In genomic region chr10:13774303-13774893, GRCh38 we compare ENCODE assay signal across 15 cellular contexts.
"Had no signal": no experiment of that assay in that cellular context is flagged by ENCODE, and none has a peak within 500 bp of the region (broad histone marks: within the 10 kb centered on the region; RNA-seq: fewer than 3 reads in every experiment).

No MANE protein-coding gene starts in this region.

- H3K4me3 ChIP-seq: ovary, thoracic aorta had no signal

- FAIRE-seq: islet of Langerhans, urothelium cell line had no signal

- H3K4me3 Mint-ChIP-seq: activated T-cell treated with anti-CD3 and anti-CD28 coated beads, Interleukin-2, amount 50 U/mL, for 72 hours; neural crest cell; stimulated activated naive CD8-positive, alpha-beta T cell treated with anti-CD3 and anti-CD28 coated beads, Interleukin-15, Interleukin-2, amounts not matched to agents 100 ng/mL and 50 ng/mL, for 24 hours had no signal

- DNase-seq: activated CD4-positive, alpha-beta T cell treated with anti-CD3 and anti-CD28 coated beads, Interleukin-2, amount 50 U/mL, for 4 hours; activated CD4-positive, CD25-positive, alpha-beta regulatory T cell treated with anti-CD3 and anti-CD28 coated beads, Interleukin-2, amount 50 U/mL, for 72 hours; activated gamma-delta T cell treated with Interleukin-2 at 50 U/mL for 16 hours; activated T-cell treated with anti-CD3 and anti-CD28 coated beads, Interleukin-2, amount 50 U/mL, for 72 hours; aorta; cortex of kidney; ovary; stimulated activated CD4-positive, alpha-beta T cell treated with anti-CD3 and anti-CD28 coated beads, Interleukin-15, amount 100 ng/mL, for 24 hours; stimulated activated CD4-positive, alpha-beta T cell treated with anti-CD3 and anti-CD28 coated beads, Interleukin-4, amount 100 ng/mL, for 24 hours; T-helper 9 cell had no signal

- H3K27ac Mint-ChIP-seq: activated T-cell treated with anti-CD3 and anti-CD28 coated beads, Interleukin-2, amount 50 U/mL, for 72 hours; stimulated activated naive CD8-positive, alpha-beta T cell treated with anti-CD3 and anti-CD28 coated beads, Interleukin-15, Interleukin-2, amounts not matched to agents 100 ng/mL and 50 ng/mL, for 24 hours had no signal

- H3K36me3 ChIP-seq: ovary had no signal

- H3K27me3 ChIP-seq: ovary had no signal

- H3K9me3 ChIP-seq: ovary, thoracic aorta had no signal

- H3K9me3 Mint-ChIP-seq: activated T-cell treated with anti-CD3 and anti-CD28 coated beads, Interleukin-2, amount 50 U/mL, for 72 hours; neural crest cell; stimulated activated naive CD8-positive, alpha-beta T cell treated with anti-CD3 and anti-CD28 coated beads, Interleukin-15, Interleukin-2, amounts not matched to agents 100 ng/mL and 50 ng/mL, for 24 hours had no signal

- H3K27ac ChIP-seq: ovary, thoracic aorta had no signal
